In genomic region chr1:6648556-6648955, GRCh38 we compare ENCODE assay signal across 27 cellular contexts.
"Had no signal": no experiment of that assay in that cellular context is flagged by ENCODE, and none has a peak within 500 bp of the region (broad histone marks: within the 10 kb centered on the region; RNA-seq: fewer than 3 reads in every experiment).

No MANE protein-coding gene starts in this region.

- H3K27ac ChIP-seq: neural progenitor cell, ovary, parathyroid adenoma, psoas muscle, right lobe of liver, sigmoid colon, stomach, thoracic aorta, thyroid gland, tibial nerve, upper lobe of right lung, uterus had no signal

- H3K27me3 ChIP-seq: neural progenitor cell, ovary, right lobe of liver, sigmoid colon, stomach, thyroid gland, tibial nerve, upper lobe of right lung, uterus had no signal

- H3K36me3 Mint-ChIP-seq: natural killer cell had no signal

- H3K9me3 Mint-ChIP-seq: natural killer cell; nephron; neural progenitor cell; stimulated activated effector memory CD8-positive, alpha-beta T cell treated with anti-CD3 and anti-CD28 coated beads, Interleukin-12 subunit alpha, Interleukin-12 subunit beta, amount 100 ng/mL, for 72 hours; stimulated activated naive B cell treated with anti-CD40 and anti-IgM and Interleukin-4, amounts not matched to agents 10 μg/mL and 1 μg/mL and 100 μg/mL, for 72 hours; stimulated activated naive CD8-positive, alpha-beta T cell treated with anti-CD3 and anti-CD28 coated beads, Interleukin-15, Interleukin-2, amounts not matched to agents 100 ng/mL and 50 ng/mL, for 24 hours; type B pancreatic cell had no signal

- ATAC-seq: natural killer cell; psoas muscle; right cardiac atrium; right lobe of liver; stimulated activated effector memory CD8-positive, alpha-beta T cell treated with anti-CD3 and anti-CD28 coated beads, Interleukin-12 subunit alpha, Interleukin-12 subunit beta, amount 100 ng/mL, for 72 hours; stimulated activated naive B cell treated with anti-CD40 and anti-IgM and Interleukin-4, amounts not matched to agents 10 μg/mL and 1 μg/mL and 100 μg/mL, for 72 hours; upper lobe of right lung had no signal

- H3K27ac Mint-ChIP-seq: natural killer cell; neural progenitor cell; stimulated activated effector memory CD8-positive, alpha-beta T cell treated with anti-CD3 and anti-CD28 coated beads, Interleukin-12 subunit alpha, Interleukin-12 subunit beta, amount 100 ng/mL, for 72 hours; stimulated activated naive B cell treated with anti-CD40 and anti-IgM and Interleukin-4, amounts not matched to agents 10 μg/mL and 1 μg/mL and 100 μg/mL, for 72 hours; stimulated activated naive CD8-positive, alpha-beta T cell treated with anti-CD3 and anti-CD28 coated beads, Interleukin-15, Interleukin-2, amounts not matched to agents 100 ng/mL and 50 ng/mL, for 24 hours had no signal

- H3K9me3 ChIP-seq: ovary, psoas muscle, right lobe of liver, sigmoid colon, stomach, thoracic aorta, thyroid gland, tibial nerve, upper lobe of right lung, uterus had no signal

- H3K4me3 ChIP-seq: neural progenitor cell, ovary, psoas muscle, right lobe of liver, sigmoid colon, stomach, thoracic aorta, thyroid gland, tibial nerve, upper lobe of right lung, uterus had no signal

- H3K27me3 Mint-ChIP-seq: progenitor cell of endocrine pancreas; stimulated activated naive B cell treated with anti-CD40 and anti-IgM and Interleukin-4, amounts not matched to agents 10 μg/mL and 1 μg/mL and 100 μg/mL, for 72 hours; stimulated activated naive CD8-positive, alpha-beta T cell treated with anti-CD3 and anti-CD28 coated beads, Interleukin-15, Interleukin-2, amounts not matched to agents 100 ng/mL and 50 ng/mL, for 24 hours; type B pancreatic cell had no signal

- H3K4me3 Mint-ChIP-seq: natural killer cell; nephron; neural progenitor cell; stimulated activated effector memory CD8-positive, alpha-beta T cell treated with anti-CD3 and anti-CD28 coated beads, Interleukin-12 subunit alpha, Interleukin-12 subunit beta, amount 100 ng/mL, for 72 hours; stimulated activated naive B cell treated with anti-CD40 and anti-IgM and Interleukin-4, amounts not matched to agents 10 μg/mL and 1 μg/mL and 100 μg/mL, for 72 hours; stimulated activated naive CD8-positive, alpha-beta T cell treated with anti-CD3 and anti-CD28 coated beads, Interleukin-15, Interleukin-2, amounts not matched to agents 100 ng/mL and 50 ng/mL, for 24 hours; type B pancreatic cell had no signal

- H3K36me3 ChIP-seq: neural progenitor cell, ovary, uterus had no signal

- DNase-seq: natural killer cell; occipital lobe; ovary; psoas muscle; right cardiac atrium; right lobe of liver; sigmoid colon; small intestine; stimulated activated CD4-positive, alpha-beta T cell treated with anti-CD3 and anti-CD28 coated beads, Interleukin-15, amount 100 ng/mL, for 24 hours; stimulated activated CD4-positive, alpha-beta T cell treated with anti-CD3 and anti-CD28 coated beads, Interleukin-2, amount 100 ng/mL, for 24 hours; stimulated activated CD4-positive, alpha-beta T cell treated with anti-CD3 and anti-CD28 coated beads, Interleukin-2, amount 100 ng/mL, for 48 hours; stimulated activated CD4-positive, alpha-beta T cell treated with anti-CD3 and anti-CD28 coated beads, Interleukin-4, amount 100 ng/mL, for 24 hours; stimulated activated naive B cell treated with anti-CD40 and anti-IgM and Interleukin-4, amounts not matched to agents 10 μg/mL and 1 μg/mL and 100 μg/mL, for 72 hours; stimulated activated naive CD4-positive, alpha-beta T cell treated with Interleukin-2 at 50 U/mL for 16 hours; stomach; thyroid gland; upper lobe of right lung; uterus had no signal

- H3K4me1 ChIP-seq: neural progenitor cell, parathyroid adenoma, psoas muscle, right lobe of liver, stomach, thyroid gland, upper lobe of right lung, uterus had no signal

- H3K4me1 Mint-ChIP-seq: natural killer cell; stimulated activated effector memory CD8-positive, alpha-beta T cell treated with anti-CD3 and anti-CD28 coated beads, Interleukin-12 subunit alpha, Interleukin-12 subunit beta, amount 100 ng/mL, for 72 hours had no signal
